In the genomic region with DNA sequence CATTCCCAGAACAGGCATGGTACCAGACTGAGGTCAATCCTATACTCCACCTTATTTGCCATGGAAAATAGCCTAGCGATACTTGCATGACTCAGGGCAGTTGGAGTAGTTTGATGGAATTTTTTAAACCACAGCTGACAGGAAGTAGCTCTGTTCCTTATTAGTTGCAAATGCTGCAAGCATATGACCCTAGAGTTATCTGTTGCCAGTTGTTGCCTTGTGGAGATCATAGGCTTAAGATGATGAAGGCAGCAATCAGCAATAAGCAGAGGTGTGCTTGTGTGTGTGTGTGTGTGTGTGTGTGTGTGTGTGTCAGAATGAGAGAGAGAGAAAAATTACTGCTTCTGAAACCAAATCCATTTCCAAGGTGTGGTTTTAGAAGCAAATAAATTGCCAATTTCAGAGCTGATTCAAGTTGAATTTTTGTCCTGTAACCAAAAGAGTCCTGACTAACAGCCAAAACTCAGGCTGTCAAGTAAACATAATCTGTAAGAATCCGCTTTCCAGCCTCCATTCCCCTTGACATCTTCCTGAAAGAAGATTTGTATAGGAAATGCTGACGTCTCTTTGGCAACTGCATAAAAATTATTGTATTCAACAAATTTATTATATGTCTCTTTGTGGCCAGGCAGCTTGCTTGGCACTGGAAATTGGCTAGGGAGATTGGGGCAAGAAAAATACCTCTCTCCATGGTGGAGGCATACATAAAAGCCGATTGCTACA, we compare ENCODE assay signal across 8 cellular contexts.
DNase-seq lines count a peak whose midpoint lies in the region; ATAC-seq and TF ChIP-seq lines count a peak whose summit lies in the region.

No MANE protein-coding gene starts in this region.

- no peak for ATAC-seq in GM19467 (IDR thresholded peaks at IDR 0.05; ENCODE audit: unreplicated experiment)

- peaks cover 26% of the 10 kb centered on the region for H3K27me3 Mint-ChIP-seq in MCF 10A (ENCODE audit: insufficient read depth, unreplicated experiment)

- CTCF ChIA-PET in MCF 10A (lab: Yijun Ruan, JAX) = interaction anchor here (0.6 to 2.6 kb wide), 8 partner anchors 10 to 198 kb away, joined by 3 to 10 read pairs (median 4); no protein-coding TSS in a partner anchor

- no TSS peak for BruUV-seq in MCF 10A (replicated peaks; lab: Mats Ljungman, UMichigan)

- no peaks in the 10 kb centered on the region for H3K9me3 Mint-ChIP-seq in MCF 10A (ENCODE audit: unreplicated experiment)

- no peak overlapping the region for H3K4me3 Mint-ChIP-seq in MCF 10A (ENCODE audit: unreplicated experiment)

- DNase-seq in A172 (ENCODE audit: low spot score) = peak; percentile 87
- peak; percentile 8 for DNase-seq in KBM-7
- peak; percentile 51 for DNase-seq in MCF 10A (ENCODE audit: unreplicated experiment)
- DNase-seq in kidney tubule cell (ENCODE audit: low spot score) = peak; percentile 73
- DNase-seq in activated gamma-delta T cell (lab: John Stamatoyannopoulos, UW) = no peak
- DNase-seq in NCI-H510A treated with DMSO at 0.1 percent for 48 hours (lab: John Stamatoyannopoulos, UW) = no peak
- no peak for DNase-seq in ecto neural progenitor cell (ENCODE audit: low spot score)

- H3K36me3 Mint-ChIP-seq in MCF 10A (ENCODE audit: insufficient read depth, unreplicated experiment) = no peaks in the 10 kb centered on the region

- no peak for TF ChIP-seq CTCF in MCF 10A (IDR thresholded peaks at IDR 0.05; ENCODE audit: unreplicated experiment)

- H3K27ac Mint-ChIP-seq in MCF 10A (ENCODE audit: low read depth, unreplicated experiment) = no peak overlapping the region

- peaks cover 11% of the 10 kb centered on the region for H3K4me1 Mint-ChIP-seq in MCF 10A (ENCODE audit: insufficient read depth, unreplicated experiment)

- intact Hi-C loops in MCF 10A (cut with micrococcal nuclease) = no loop called here

- in situ Hi-C loops in KBM-7 (cut with MboI; ENCODE audit: low pct_unique_long_range_greater_than_20kb, low sequenced_read_pairs) = loop anchor here (25.0 kb wide), 1 partner anchor 464 kb away; no protein-coding TSS in a partner anchor

- POLR2A ChIA-PET in MCF 10A (lab: Yijun Ruan, JAX) = interaction anchor here (1.0 to 1.2 kb wide), 3 partner anchors 8 to 37 kb away, joined by 3 to 11 read pairs (median 4); no protein-coding TSS in a partner anchor

Comparison
In these comparisons a context has a peak if more than half of its experiments do, and no peak if none do; other contexts are left out.
1. DNase-seq: peak in A172 (single experiment), KBM-7 (single experiment), MCF 10A (single experiment) and kidney tubule cell (single experiment); none in activated gamma-delta T cell (single experiment), NCI-H510A treated with DMSO at 0.1 percent for 48 hours (single experiment) and ecto neural progenitor cell (single experiment).